In genomic region chr4:71494539-71494938, GRCh38 we compare ENCODE assay signal across 20 cellular contexts.
"Had no signal": no experiment of that assay in that cellular context is flagged by ENCODE, and none has a peak within 500 bp of the region (broad histone marks: within the 10 kb centered on the region; RNA-seq: fewer than 3 reads in every experiment).

No MANE protein-coding gene starts in this region.

- H3K4me3 Mint-ChIP-seq: activated CD4-positive, alpha-beta memory T cell treated with anti-CD3 and anti-CD28 coated beads, Interleukin-2, amount 10 ng/mL, durations not matched to agents 7 days and 5 days; activated CD8-positive, alpha-beta memory T cell treated with anti-CD3 and anti-CD28 coated beads, Interleukin-2, amount 10 ng/mL, durations not matched to agents 7 days and 5 days; nephron progenitor cell; stimulated activated naive B cell treated with anti-CD40 and anti-IgM and Interleukin-4, amounts not matched to agents 10 μg/mL and 1 μg/mL and 100 μg/mL, for 72 hours had no signal

- DNase-seq: activated CD4-positive, alpha-beta memory T cell treated with anti-CD3 and anti-CD28 coated beads, Interleukin-2, amount 10 ng/mL, durations not matched to agents 7 days and 5 days; activated CD4-positive, alpha-beta T cell treated with anti-CD3 and anti-CD28 coated beads for 4 hours; activated CD8-positive, alpha-beta memory T cell treated with anti-CD3 and anti-CD28 coated beads, Interleukin-2, amount 10 ng/mL, durations not matched to agents 7 days and 5 days; activated naive CD4-positive, alpha-beta T cell treated with Interleukin-2 at 50 U/mL for 16 hours; activated T-cell treated with anti-CD3 and anti-CD28 coated beads, Interleukin-2, amount 50 U/mL, for 1 hour; body of pancreas; central memory CD4-positive, alpha-beta T cell; cortex of kidney; effector CD4-positive, alpha-beta T cell; glutamatergic neuron; kidney; left lung; nephron progenitor cell; nucleus accumbens; stimulated activated naive B cell treated with anti-CD40 and anti-IgM and Interleukin-4, amounts not matched to agents 10 μg/mL and 1 μg/mL and 100 μg/mL, for 72 hours; T-helper 2 cell; upper lobe of right lung had no signal

- H3K27ac ChIP-seq: body of pancreas, esophagus muscularis mucosa, left lung, thoracic aorta, upper lobe of right lung had no signal

- H3K4me1 ChIP-seq: body of pancreas, esophagus muscularis mucosa, left lung, upper lobe of right lung had no signal

- H3K27me3 Mint-ChIP-seq: activated CD8-positive, alpha-beta memory T cell treated with anti-CD3 and anti-CD28 coated beads, Interleukin-2, amount 10 ng/mL, durations not matched to agents 7 days and 5 days; stimulated activated naive B cell treated with anti-CD40 and anti-IgM and Interleukin-4, amounts not matched to agents 10 μg/mL and 1 μg/mL and 100 μg/mL, for 72 hours had no signal

- H3K4me3 ChIP-seq: body of pancreas, esophagus muscularis mucosa, left lung, thoracic aorta, upper lobe of right lung had no signal

- H3K9me3 ChIP-seq: body of pancreas, esophagus muscularis mucosa, left lung, thoracic aorta, upper lobe of right lung had no signal

- H3K36me3 Mint-ChIP-seq: activated CD8-positive, alpha-beta memory T cell treated with anti-CD3 and anti-CD28 coated beads, Interleukin-2, amount 10 ng/mL, durations not matched to agents 7 days and 5 days; stimulated activated naive B cell treated with anti-CD40 and anti-IgM and Interleukin-4, amounts not matched to agents 10 μg/mL and 1 μg/mL and 100 μg/mL, for 72 hours had no signal

- ATAC-seq: activated CD8-positive, alpha-beta memory T cell treated with anti-CD3 and anti-CD28 coated beads, Interleukin-2, amount 10 ng/mL, durations not matched to agents 7 days and 5 days; body of pancreas; left lung; stimulated activated naive B cell treated with anti-CD40 and anti-IgM and Interleukin-4, amounts not matched to agents 10 μg/mL and 1 μg/mL and 100 μg/mL, for 72 hours; upper lobe of right lung had no signal

- H3K9me3 Mint-ChIP-seq: activated CD4-positive, alpha-beta memory T cell treated with anti-CD3 and anti-CD28 coated beads, Interleukin-2, amount 10 ng/mL, durations not matched to agents 7 days and 5 days; activated T-helper 2 cell treated with anti-CD3 and anti-CD28 coated beads, Interferon-gamma antibody, Interleukin-2, Interleukin-4, amounts not matched to agents 10 μg/mL and 5 μg/mL and 100 μg/mL, durations not matched to agents 14 hours and 24 hours and 36 hours; nephron progenitor cell; stimulated activated naive B cell treated with anti-CD40 and anti-IgM and Interleukin-4, amounts not matched to agents 10 μg/mL and 1 μg/mL and 100 μg/mL, for 72 hours had no signal

- H3K36me3 ChIP-seq: esophagus muscularis mucosa, left lung, thoracic aorta, upper lobe of right lung had no signal

- H3K27me3 ChIP-seq: body of pancreas, esophagus muscularis mucosa, left lung, upper lobe of right lung had no signal

- H3K4me1 Mint-ChIP-seq: activated CD4-positive, alpha-beta memory T cell treated with anti-CD3 and anti-CD28 coated beads, Interleukin-2, amount 10 ng/mL, durations not matched to agents 7 days and 5 days; activated CD8-positive, alpha-beta memory T cell treated with anti-CD3 and anti-CD28 coated beads, Interleukin-2, amount 10 ng/mL, durations not matched to agents 7 days and 5 days; stimulated activated naive B cell treated with anti-CD40 and anti-IgM and Interleukin-4, amounts not matched to agents 10 μg/mL and 1 μg/mL and 100 μg/mL, for 72 hours had no signal

- H3K27ac Mint-ChIP-seq: activated CD4-positive, alpha-beta memory T cell treated with anti-CD3 and anti-CD28 coated beads, Interleukin-2, amount 10 ng/mL, durations not matched to agents 7 days and 5 days; activated CD8-positive, alpha-beta memory T cell treated with anti-CD3 and anti-CD28 coated beads, Interleukin-2, amount 10 ng/mL, durations not matched to agents 7 days and 5 days; activated T-helper 2 cell treated with anti-CD3 and anti-CD28 coated beads, Interferon-gamma antibody, Interleukin-2, Interleukin-4, amounts not matched to agents 10 μg/mL and 5 μg/mL and 100 μg/mL, durations not matched to agents 14 hours and 24 hours and 36 hours; nephron progenitor cell; stimulated activated naive B cell treated with anti-CD40 and anti-IgM and Interleukin-4, amounts not matched to agents 10 μg/mL and 1 μg/mL and 100 μg/mL, for 72 hours had no signal
